Comparison of ENCODE assay signal across 26 cellular contexts in genomic region chr5:6117212-6117611, GRCh38.
DNase-seq lines count a peak whose midpoint lies in the region; ATAC-seq, FAIRE-seq and TF ChIP-seq lines count a peak whose summit lies in the region.
"Had no signal": no experiment of that assay in that cellular context is flagged by ENCODE, and none has a peak within 500 bp of the region (broad histone marks: within the 10 kb centered on the region; RNA-seq: fewer than 3 reads in every experiment).

No MANE protein-coding gene starts in this region.

- H3K9me3 ChIP-seq in liver (ENCODE audit: control insufficient read depth in 4 of 4, low read length in 3 of 4) (no peaks in the 10 kb centered on the region), HepG2 (ENCODE audit: low read length) (no peaks in the 10 kb centered on the region), GM12878 (replicated peaks; ENCODE audit: control insufficient read depth, insufficient read depth, low read length) (no peaks in the 10 kb centered on the region)
- H3K9me3 ChIP-seq: A549, BE2C had no signal

- TF ChIP-seq CTCF in liver (IDR thresholded peaks at IDR 0.05; ENCODE audit: low read depth, low read length, missing input control) (no peak), HepG2 (CRISPR knock-in tag; IDR thresholded peaks at IDR 0.05) (no peak), GM12878 (IDR thresholded peaks at IDR 0.05 in 2 of 3, conservative IDR thresholded peaks at IDR 0.05 in 1 of 3; ENCODE audit: control insufficient read depth in 2 of 3, extremely low read depth in 1 of 3, insufficient read depth in 1 of 3, low read depth in 3 of 3, low read length in 3 of 3) (no peak), osteocyte (IDR thresholded peaks at IDR 0.05) (no peak)

- TF ChIP-seq RAD21 in liver (IDR thresholded peaks at IDR 0.05) (peak in 1 of 2 donors; percentile 11), HepG2 (CRISPR knock-in tag; IDR thresholded peaks at IDR 0.05) (no peak), GM12878 (IDR thresholded peaks at IDR 0.05; ENCODE audit: insufficient read depth, low read depth, low read length) (no peak)

- no peak overlapping the region for H3K27ac Mint-ChIP-seq in osteocyte (ENCODE audit: unreplicated experiment)
- H3K27ac Mint-ChIP-seq: CD14-positive monocyte; CD4-positive, alpha-beta T cell; CD8-positive, alpha-beta memory T cell had no signal

- H3K4me3 Mint-ChIP-seq in osteocyte (ENCODE audit: unreplicated experiment), result no peak overlapping the region
- H3K4me3 Mint-ChIP-seq: CD14-positive monocyte; CD4-positive, alpha-beta T cell; CD8-positive, alpha-beta memory T cell had no signal

- no peaks in the 10 kb centered on the region for H3K4me1 Mint-ChIP-seq in osteocyte (ENCODE audit: unreplicated experiment)
- H3K4me1 Mint-ChIP-seq: CD14-positive monocyte; CD8-positive, alpha-beta memory T cell had no signal

- SMC1A ChIA-PET in GM12878 (lab: Charles Lee; ENCODE audit: uncharacterized antibody, unreplicated experiment), result interaction anchor here (0.7 to 1.4 kb wide), 6 partner anchors 8 to 67 kb away, joined by 3 to 7 read pairs (median 4); no protein-coding TSS in a partner anchor

- WGBS in liver, result 36% methylated on average over 1 of the region's 1 CpG
- 0% methylated on average over 1 of the region's 1 CpG for WGBS in HepG2 (ENCODE audit: low lambda C conversion rate)
- WGBS in GM12878 (ENCODE audit: insufficient coverage, insufficient replicate concordance, low lambda C conversion rate, missing lambda C conversion rate), result 18% methylated on average over 1 of the region's 1 CpG

- intact Hi-C loops in HepG2 (cut with micrococcal nuclease; ENCODE audit: unreplicated experiment), result no loop called here
- intact Hi-C loops in GM12878 (cut with micrococcal nuclease; ENCODE audit: unreplicated experiment), result no loop called here

- POLR2A ChIA-PET in HepG2 (lab: Yijun Ruan, JAX) (no interaction called here), GM12878 (lab: Charles Lee) (interaction anchor here (0.6 kb wide), 1 partner anchor 9 kb away, joined by 3 read pairs; no protein-coding TSS in a partner anchor)

- H3K9ac ChIP-seq in liver (ENCODE audit: low read depth in 1 of 2, low read length in 2 of 2) (no peak overlapping the region), HepG2 (ENCODE audit: insufficient read depth, low read depth, low read length) (no peak overlapping the region), GM12878 (ENCODE audit: control insufficient read depth, insufficient read depth, low read length) (no peak overlapping the region)
- H3K9ac ChIP-seq: BLaER1 treated with 17β-estradiol and CSF1 and Interleukin-3, amounts not matched to agents 10 nM and 100 nM; GM23248 had no signal

- no peaks in the 10 kb centered on the region for H3K27me3 Mint-ChIP-seq in osteocyte (ENCODE audit: unreplicated experiment)

- no peak for TF ChIP-seq POLR2A in HepG2 (IDR thresholded peaks at IDR 0.05; ENCODE audit: insufficient read depth in 1 of 2, low read depth in 2 of 2, low read length in 2 of 2)
- no peak for TF ChIP-seq POLR2A in GM12878 (IDR thresholded peaks at IDR 0.05; ENCODE audit: low read depth, low read length)

- no peak overlapping the region for H3K4me2 ChIP-seq in HepG2 (ENCODE audit: low read depth, low read length)
- no peak overlapping the region for H3K4me2 ChIP-seq in GM12878 (ENCODE audit: control insufficient read depth, insufficient read depth)
- H3K4me2 ChIP-seq: A549 had no signal

- H3K9me3 Mint-ChIP-seq in osteocyte (ENCODE audit: unreplicated experiment), result peaks cover 38% of the 10 kb centered on the region

- ATAC-seq in HepG2, result no peak
- ATAC-seq in GM12878, result peak; percentile 81
- ATAC-seq: A549 had no signal

- no peak overlapping the region for H3K4me3 ChIP-seq in liver (ENCODE audit: low read depth in 1 of 3, low read length in 3 of 3)
- H3K4me3 ChIP-seq in HepG2 (replicated peaks in 1 of 3; ENCODE audit: insufficient read depth in 1 of 3, low read depth in 2 of 3, low read length in 3 of 3), result no peak overlapping the region
- no peak overlapping the region for H3K4me3 ChIP-seq in GM12878
- H3K4me3 ChIP-seq: A549; BLaER1 treated with 17β-estradiol and CSF1 and Interleukin-3, amounts not matched to agents 10 nM and 100 nM; GM23248 had no signal

- H3K27ac ChIP-seq in liver (ENCODE audit: low read depth in 1 of 2, low read length in 2 of 2), result no peak overlapping the region
- no peak overlapping the region for H3K27ac ChIP-seq in HepG2 (ENCODE audit: extremely low read length, insufficient read depth, low read length)
- no peak overlapping the region for H3K27ac ChIP-seq in GM12878 (ENCODE audit: control insufficient read depth, insufficient read depth)
- H3K27ac ChIP-seq: A549; BLaER1 treated with 17β-estradiol and CSF1 and Interleukin-3, amounts not matched to agents 10 nM and 100 nM; GM23248 had no signal

- FAIRE-seq in HepG2 (lab: Jason Lieb, UNC) (no peak), GM12878 (lab: Jason Lieb, UNC) (no peak)
- FAIRE-seq: A549, GM12892, H1 had no signal

- H3K27me3 ChIP-seq in liver (ENCODE audit: control insufficient read depth in 4 of 4, insufficient read depth in 4 of 4, low read length in 3 of 4) (no peaks in the 10 kb centered on the region), HepG2 (ENCODE audit: control insufficient read depth in 1 of 2, insufficient read depth in 2 of 2, low read length in 2 of 2) (no peaks in the 10 kb centered on the region), GM12878 (replicated peaks in 1 of 2; ENCODE audit: control insufficient read depth in 2 of 2, insufficient read depth in 2 of 2, low read length in 1 of 2) (no peaks in the 10 kb centered on the region)
- H3K27me3 ChIP-seq: BE2C had no signal

- H3K4me1 ChIP-seq in liver (ENCODE audit: control insufficient read depth in 4 of 4, insufficient read depth in 4 of 4, low read length in 3 of 4) (peaks cover 0 to 7% (median 3%) of the 10 kb centered on the region in 4 donors), HepG2 (ENCODE audit: insufficient read depth, low read length) (no peaks in the 10 kb centered on the region), GM12878 (ENCODE audit: control insufficient read depth, insufficient read depth, low read length) (no peaks in the 10 kb centered on the region)
- H3K4me1 ChIP-seq: BE2C had no signal

- DNase-seq in HepG2 (ENCODE audit: low spot score) (no peak), GM12878 (ENCODE audit: low read depth, low spot score) (no peak), kidney tubule cell (ENCODE audit: low spot score) (peak; percentile 4), osteocyte (ENCODE audit: extremely low spot score, unreplicated experiment) (peak; percentile 0), cerebellar cortex (ENCODE audit: low spot score) (no peak), NCI-H2081 treated with DMSO at 0.1 percent for 48 hours (lab: John Stamatoyannopoulos, UW) (no peak), LoVo (ENCODE audit: low spot score) (no peak)
- DNase-seq: 8988T; ACHN; AML-193; BE2C; Calu3; CD4-positive, alpha-beta T cell; CD8-positive, alpha-beta memory T cell; DMS79; EL; GDM1; GM23248; H7; HCEC 1CT had no signal

- no peak overlapping the region for H2AFZ ChIP-seq in HepG2 (ENCODE audit: low read length)
- H2AFZ ChIP-seq in GM12878 (ENCODE audit: control insufficient read depth, low read depth, low read length), result no peak overlapping the region
- H2AFZ ChIP-seq: GM23248 had no signal

- in situ Hi-C loops in HepG2 (cut with HindIII; ENCODE audit: extremely low pct_ligation_motif_present, low pct_unique_long_range_greater_than_20kb) (no loop called here), GM12878 (cut with MboI) (no loop called here)

- H3K79me2 ChIP-seq in HepG2 (ENCODE audit: insufficient read depth, low read length) (no peaks in the 10 kb centered on the region), GM12878 (ENCODE audit: control insufficient read depth, insufficient read depth, low read length) (no peaks in the 10 kb centered on the region)

- H4K20me1 ChIP-seq in HepG2 (ENCODE audit: insufficient read depth, low read length) (no peaks in the 10 kb centered on the region), GM12878 (ENCODE audit: control insufficient read depth, insufficient read depth) (no peaks in the 10 kb centered on the region)
- H4K20me1 ChIP-seq: BLaER1 treated with 17β-estradiol and CSF1 and Interleukin-3, amounts not matched to agents 10 nM and 100 nM had no signal

- TF ChIP-seq EP300 in HepG2 (IDR thresholded peaks at IDR 0.05; ENCODE audit: low read depth in 2 of 2, low read length in 2 of 2) (no peak), HepG2 (CRISPR knock-in tag; IDR thresholded peaks at IDR 0.05; ENCODE audit: borderline replicate concordance) (no peak), GM12878 (IDR thresholded peaks at IDR 0.05; ENCODE audit: borderline replicate concordance in 1 of 2, control insufficient read depth in 1 of 2, low read depth in 2 of 2, low read length in 2 of 2) (no peak)

- RAD21 ChIA-PET in GM12878 (lab: Charles Lee; ENCODE audit: unreplicated experiment), result interaction anchor here (0.9 to 1.6 kb wide), 2 partner anchors 71 to 130 kb away, joined by 3 to 4 read pairs; no protein-coding TSS in a partner anchor

- BruUV-seq in HepG2 (replicated peaks; lab: Mats Ljungman, UMichigan), result no TSS peak
- BruUV-seq in GM12878 (replicated peaks; lab: Mats Ljungman, UMichigan), result no TSS peak

- H3K36me3 ChIP-seq in liver (ENCODE audit: control insufficient read depth in 4 of 4, insufficient read depth in 3 of 4, low read depth in 1 of 4, low read length in 3 of 4) (no peaks in the 10 kb centered on the region), HepG2 (replicated peaks in 1 of 2; ENCODE audit: control insufficient read depth in 1 of 2, insufficient read depth in 2 of 2, low read length in 2 of 2) (no peaks in the 10 kb centered on the region), GM12878 (ENCODE audit: control insufficient read depth in 2 of 2, insufficient read depth in 2 of 2, low read length in 1 of 2) (no peaks in the 10 kb centered on the region)
- H3K36me3 ChIP-seq: BE2C; BLaER1 treated with 17β-estradiol and CSF1 and Interleukin-3, amounts not matched to agents 10 nM and 100 nM had no signal

- CTCF ChIA-PET in HepG2 (lab: Yijun Ruan, JAX; ENCODE audit: low intra/inter-chr PET ratio, low total read pairs), result no interaction called here
- CTCF ChIA-PET in GM12878 (lab: Yijun Ruan, JAX), result interaction anchor here (0.6 to 1.4 kb wide), 3 partner anchors 10 to 854 kb away, joined by 3 read pairs; no protein-coding TSS in a partner anchor

- no peaks in the 10 kb centered on the region for H3K36me3 Mint-ChIP-seq in osteocyte (ENCODE audit: unreplicated experiment)
- H3K36me3 Mint-ChIP-seq: CD14-positive monocyte; CD8-positive, alpha-beta memory T cell had no signal

TF ChIP-seq in liver, 16 proteins besides CTCF, POLR2A, EP300 and RAD21 (continues in another document):
- no peak for TF ChIP-seq HNF4G (IDR thresholded peaks at IDR 0.05)
- TF ChIP-seq TAF1 (conservative IDR thresholded peaks at IDR 0.05), result no peak
- TF ChIP-seq HNF4A (conservative IDR thresholded peaks at IDR 0.05), result no peak
- TF ChIP-seq RXRA (IDR thresholded peaks at IDR 0.05), result no peak

TF ChIP-seq in HepG2, 621 proteins besides CTCF, POLR2A, EP300 and RAD21 (continues in another document):
- TF ChIP-seq YY1 (IDR thresholded peaks at IDR 0.05; ENCODE audit: insufficient read depth, insufficient replicate concordance, low read depth, low read length) (no peak), TBX2 (CRISPR knock-in tag; IDR thresholded peaks at IDR 0.05; ENCODE audit: borderline replicate concordance) (no peak)

TF ChIP-seq in GM12878, 131 proteins besides CTCF, POLR2A, EP300 and RAD21 (continues in another document):
- TF ChIP-seq DPF2 (IDR thresholded peaks at IDR 0.05), result 0 out of 2 replicates have a peak, but pooled peaks have one; percentile 19
- TF ChIP-seq MTA2 (IDR thresholded peaks at IDR 0.05; ENCODE audit: low read depth), result peak; percentile 49; the same call in 1 of the 2 replicates

Comparison
In these comparisons a context has a peak if more than half of its experiments do, and no peak if none do; other contexts are left out.
1. DNase-seq: peak in kidney tubule cell (single experiment) and osteocyte (single experiment); none in HepG2 (single experiment), GM12878 (single experiment), cerebellar cortex (single experiment), NCI-H2081 treated with DMSO at 0.1 percent for 48 hours (single experiment) and LoVo (single experiment).